9 cellular contexts compared by ENCODE assay signal in the genomic region with DNA sequence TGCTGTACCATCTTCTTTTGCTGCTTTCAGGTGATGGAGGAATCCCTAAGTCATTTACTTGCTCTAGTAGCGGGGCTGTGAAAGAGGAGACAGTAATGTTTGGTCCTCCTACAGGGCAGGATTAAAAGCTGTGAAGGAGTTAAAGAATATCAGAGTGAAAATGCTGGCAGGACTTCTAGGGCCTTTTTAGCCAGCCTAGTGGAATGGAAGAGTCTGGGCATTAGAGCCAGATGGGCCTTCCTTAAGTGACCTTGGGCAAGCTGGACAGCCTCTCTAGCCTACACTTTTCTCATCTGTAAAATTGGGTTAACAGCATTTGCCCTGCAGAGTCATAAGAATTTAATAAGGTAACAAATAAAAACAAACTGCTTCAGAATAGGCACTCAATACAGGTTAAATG.
DNase-seq lines count a peak whose midpoint lies in the region; ATAC-seq and TF ChIP-seq lines count a peak whose summit lies in the region.
"Had no signal": no experiment of that assay in that cellular context is flagged by ENCODE, and none has a peak within 500 bp of the region (broad histone marks: within the 10 kb centered on the region; RNA-seq: fewer than 3 reads in every experiment).

No MANE protein-coding gene starts in this region.

- peaks cover 34 to 53% of the 10 kb centered on the region in 2 donors for H3K4me1 ChIP-seq in adrenal gland (replicated peaks in 1 of 2)

- intact Hi-C loops in adrenal gland (cut with DNase I): loop anchor here (10.0 kb wide), 2 partner anchors 69 to 139 kb away; no protein-coding TSS in a partner anchor
- intact Hi-C loops in left ventricle myocardium superior (cut with micrococcal nuclease): loop anchor here (10.0 kb wide), 1 partner anchor 79 kb away; no protein-coding TSS in a partner anchor

- DNase-seq in adrenal gland: peak in 1 of 7 donors; percentile 15
- DNase-seq in left ventricle myocardium superior: no peak
- peak; percentile 24 for DNase-seq in putamen (ENCODE audit: low spot score)
- DNase-seq in GM13977 (ENCODE audit: low spot score): no peak
- DNase-seq in HUDEP-2 (lab: John Stamatoyannopoulos, UW; ENCODE audit: unreplicated experiment in 76 of 76): no peak
- no peak for DNase-seq in D341Med (ENCODE audit: low spot score)
- no peak for DNase-seq in NCI-H1092 (lab: John Stamatoyannopoulos, UW)

- TF ChIP-seq CTCF in C4-2B (conservative IDR thresholded peaks at IDR 0.05) (no peak), adrenal gland (IDR thresholded peaks at IDR 0.05) (no peak), GM13977 (IDR thresholded peaks at IDR 0.05; ENCODE audit: extremely low read depth, insufficient read depth, missing control alignments) (no peak)

- no peaks in the 10 kb centered on the region for H3K36me3 ChIP-seq in adrenal gland (replicated peaks in 1 of 2)

- in situ Hi-C loops in GM13977 (cut with MboI; ENCODE audit: low pct_unique_long_range_greater_than_20kb, low sequenced_read_pairs, unreplicated experiment): no loop called here

- no peak for TF ChIP-seq POLR2A in adrenal gland (IDR thresholded peaks at IDR 0.05)

- no peaks in the 10 kb centered on the region for H3K9me3 ChIP-seq in adrenal gland (replicated peaks in 1 of 3)

- peak; percentile 51 for ATAC-seq in left ventricle myocardium superior
- ATAC-seq: GM12878 had no signal

- peak overlapping the region; percentile 86; the same call in 1 of the 2 replicates for H3K27ac ChIP-seq in C4-2B
- H3K27ac ChIP-seq in adrenal gland: peak overlapping the region in 4 of 5 donors; percentile 52 to 88 (median 72)

- no peaks in the 10 kb centered on the region for H3K27me3 ChIP-seq in adrenal gland

- peak overlapping the region in 1 of 4 donors; percentile 59 for H3K4me3 ChIP-seq in adrenal gland
- H3K4me3 ChIP-seq: GM12878 had no signal

- 30 to 67% (median 56%) methylated on average over 1 of the region's 1 CpG for WGBS in adrenal gland, 4 donors
